8 cellular contexts compared by ENCODE assay signal in genomic region chr6:52566201-52566600, GRCh38. TPM values are rescaled to one million over a fixed set of nuclear protein-coding genes. Genes with fewer than 3 reads are reported as not detected.
DNase-seq lines count a peak whose midpoint lies in the region; ATAC-seq lines count a peak whose summit lies in the region.

No MANE protein-coding gene starts in this region.

- H3K4me3 ChIP-seq in muscle layer of duodenum (ENCODE audit: low read depth in 1 of 2, low read length in 2 of 2): no peak overlapping the region

- intact Hi-C loops in cardiac septum (cut with DNase I): no loop called here

- DNase-seq in middle frontal gyrus (ENCODE audit: extremely low spot score, low spot score) (no peak), caudate nucleus (lab: John Stamatoyannopoulos, UW) (no peak), T-helper 9 cell (no peak), cardiac septum (ENCODE audit: low spot score) (no peak)

- H3K27ac ChIP-seq in KOPT-K1 (ENCODE audit: low read depth, low read length, poor library complexity, severe bottlenecking) (peak overlapping the region; percentile 33), muscle layer of duodenum (ENCODE audit: low read length) (peak overlapping the region; percentile 21), caudate nucleus (ENCODE audit: low read depth, low read length) (no peak overlapping the region)

- no peaks in the 10 kb centered on the region for H3K27me3 ChIP-seq in muscle layer of duodenum (ENCODE audit: low read depth, low read length)

- H3K9me3 ChIP-seq in KOPT-K1 (ENCODE audit: insufficient read depth, low read length, poor library complexity, severe bottlenecking): no peaks in the 10 kb centered on the region
- no peaks in the 10 kb centered on the region for H3K9me3 ChIP-seq in muscle layer of duodenum (ENCODE audit: control insufficient read depth in 1 of 2, low read length in 2 of 2)

- ATAC-seq in GM18519 (IDR thresholded peaks at IDR 0.05; ENCODE audit: low FRiP score, unreplicated experiment): peak; percentile 58
- peak; percentile 88 for ATAC-seq in GM21723 (IDR thresholded peaks at IDR 0.05; ENCODE audit: unreplicated experiment)

- H3K4me1 ChIP-seq in muscle layer of duodenum (ENCODE audit: control insufficient read depth in 1 of 2, insufficient read depth in 2 of 2, low read length in 2 of 2): peaks cover 3 to 46% of the 10 kb centered on the region in 2 donors

- H3K36me3 ChIP-seq in KOPT-K1 (ENCODE audit: insufficient read depth, low read length) (no peaks in the 10 kb centered on the region), muscle layer of duodenum (ENCODE audit: control insufficient read depth in 1 of 2, insufficient read depth in 2 of 2, low read length in 2 of 2) (no peaks in the 10 kb centered on the region)

RNA-seq across cellular contexts. Expression of gene TRAM2, which starts 10.7 kb away (rescaled TPM):
- 10.3 TPM for total RNA-seq in cardiac septum
